Comparison of ENCODE assay signal across 17 cellular contexts in genomic region chr11:2122222-2122906, GRCh38. TPM values are rescaled to one million over a fixed set of nuclear protein-coding genes. Genes with fewer than 3 reads are reported as not detected.
DNase-seq lines count a peak whose midpoint lies in the region; ATAC-seq, FAIRE-seq and TF ChIP-seq lines count a peak whose summit lies in the region.
"Had no signal": no experiment of that assay in that cellular context is flagged by ENCODE, and none has a peak within 500 bp of the region (broad histone marks: within the 10 kb centered on the region; RNA-seq: fewer than 3 reads in every experiment).

No MANE protein-coding gene starts in this region.

- intact Hi-C loops in CD4-positive, alpha-beta memory T cell (cut with micrococcal nuclease): no loop called here

- no peak overlapping the region for H3K4me3 ChIP-seq in AG04450 (ENCODE audit: low read depth, low read length)
- H3K4me3 ChIP-seq in CD4-positive, alpha-beta memory T cell (ENCODE audit: low read length in 2 of 2): no peak overlapping the region

- ATAC-seq in GM21723 (IDR thresholded peaks at IDR 0.05; ENCODE audit: unreplicated experiment): no peak

- H3K36me3 Mint-ChIP-seq in chondrocyte (ENCODE audit: low read depth): peaks cover 3% of the 10 kb centered on the region
- peaks cover 2% of the 10 kb centered on the region for H3K36me3 Mint-ChIP-seq in mesothelial cell of epicardium
- no peaks in the 10 kb centered on the region for H3K36me3 Mint-ChIP-seq in CD4-positive, alpha-beta memory T cell
- H3K36me3 Mint-ChIP-seq: activated naive CD4-positive, alpha-beta T cell treated with anti-CD3 and anti-CD28 coated beads, Interleukin-2, amount 50 U/mL, for 72 hours had no signal

- TF ChIP-seq POLR2A in H54 (IDR thresholded peaks at IDR 0.05; ENCODE audit: low read depth, low read length): no peak

- no peak for FAIRE-seq in H54 (lab: Jason Lieb, UNC)
- FAIRE-seq: TTC549 had no signal

- H3K27me3 ChIP-seq in AG04450 (ENCODE audit: control insufficient read depth, insufficient read depth, low read length): no peaks in the 10 kb centered on the region
- H3K27me3 ChIP-seq in CD4-positive, alpha-beta memory T cell (ENCODE audit: insufficient read depth, low read length): no peaks in the 10 kb centered on the region

- H3K4me1 Mint-ChIP-seq in chondrocyte (ENCODE audit: low read depth) (peaks cover 26% of the 10 kb centered on the region), mesothelial cell of epicardium (peaks cover 27% of the 10 kb centered on the region)
- no peaks in the 10 kb centered on the region for H3K4me1 Mint-ChIP-seq in CD4-positive, alpha-beta memory T cell

- CTCF ChIA-PET in AG04450 (lab: Charles Lee) (no interaction called here), GM10248 (lab: Yijun Ruan, JAX) (interaction anchor here (1.3 kb wide), 1 partner anchor 29 kb away, joined by 4 read pairs; no protein-coding TSS in a partner anchor)
- CTCF ChIA-PET in CD4-positive, alpha-beta memory T cell (lab: Charles Lee; ENCODE audit: partially characterized antibody): no interaction called here

- no peak for TF ChIP-seq CTCF in AG04450 (IDR thresholded peaks at IDR 0.05; ENCODE audit: low read depth, low read length)
- TF ChIP-seq CTCF in chondrocyte (IDR thresholded peaks at IDR 0.05): peak; percentile 14
- no peak for TF ChIP-seq CTCF in mesothelial cell of epicardium (IDR thresholded peaks at IDR 0.05; ENCODE audit: unreplicated experiment)
- no peak for TF ChIP-seq CTCF in GM10248 (IDR thresholded peaks at IDR 0.05; ENCODE audit: control extremely low read depth, extremely low read depth, low read depth, missing control alignments)

- DNase-seq in AG04450 (ENCODE audit: low read depth, low spot score) (peak; percentile 8), HuH-7.5 (ENCODE audit: low spot score) (peak; percentile 67), chondrocyte (ENCODE audit: low spot score) (no peak), mesothelial cell of epicardium (ENCODE audit: low spot score in 2 of 2, unreplicated experiment in 2 of 2) (no peak), GM10248 (ENCODE audit: extremely low spot score) (no peak), H54 (ENCODE audit: insufficient read length, low spot score) (no peak)
- no peak for DNase-seq in CD4-positive, alpha-beta memory T cell
- DNase-seq: activated CD8-positive, alpha-beta memory T cell treated with anti-CD3 and anti-CD28 coated beads for 24 hours; AML-193; DND-41; NCI-H1436 treated with DMSO at 0.1 percent for 48 hours; NCI-H69 had no signal

- H3K27ac ChIP-seq in AG04450 (ENCODE audit: low read depth, low read length): peak overlapping the region; percentile 31
- H3K27ac ChIP-seq in CD4-positive, alpha-beta memory T cell (ENCODE audit: low read depth, low read length): no peak overlapping the region

- H3K4me3 Mint-ChIP-seq in chondrocyte (ENCODE audit: unreplicated experiment) (peak overlapping the region; percentile 42), mesothelial cell of epicardium (no peak overlapping the region)
- no peak overlapping the region for H3K4me3 Mint-ChIP-seq in CD4-positive, alpha-beta memory T cell
- H3K4me3 Mint-ChIP-seq: dendritic cell treated with granulocyte-macrophage colony-stimulating factor and Interleukin-4, amounts not matched to agents 40 ng/mL and 50 ng/mL, for 4 days had no signal

- POLR2A ChIA-PET in AG04450 (lab: Yijun Ruan, JAX): interaction anchor here (2.1 kb wide), 1 partner anchor 25 kb away, joined by 8 read pairs; no protein-coding TSS in a partner anchor
- POLR2A ChIA-PET in GM10248 (lab: Yijun Ruan, JAX): no interaction called here
- POLR2A ChIA-PET in CD4-positive, alpha-beta memory T cell (lab: Charles Lee; ENCODE audit: partially characterized antibody): no interaction called here

- H3K9me3 ChIP-seq in AG04450 (ENCODE audit: control insufficient read depth, insufficient read depth, low read length): no peaks in the 10 kb centered on the region; the same call in 1 of the 2 replicates
- H3K9me3 ChIP-seq in CD4-positive, alpha-beta memory T cell (ENCODE audit: control insufficient read depth in 1 of 2, low read length in 2 of 2): no peaks in the 10 kb centered on the region

- H3K27me3 Mint-ChIP-seq in chondrocyte (ENCODE audit: low read depth) (no peaks in the 10 kb centered on the region), mesothelial cell of epicardium (ENCODE audit: low read depth) (peaks cover 8% of the 10 kb centered on the region)
- H3K27me3 Mint-ChIP-seq in CD4-positive, alpha-beta memory T cell: peaks cover 19 to 23% of the 10 kb centered on the region in 2 donors

- no peaks in the 10 kb centered on the region for H3K4me1 ChIP-seq in CD4-positive, alpha-beta memory T cell (ENCODE audit: insufficient read depth, low read length)

- no peaks in the 10 kb centered on the region for H3K36me3 ChIP-seq in CD4-positive, alpha-beta memory T cell (ENCODE audit: insufficient read depth, low read length)

- H3K27ac Mint-ChIP-seq in chondrocyte (ENCODE audit: unreplicated experiment): peak overlapping the region; percentile 32
- H3K27ac Mint-ChIP-seq in mesothelial cell of epicardium: peak overlapping the region; percentile 85
- H3K27ac Mint-ChIP-seq in CD4-positive, alpha-beta memory T cell: no peak overlapping the region
- H3K27ac Mint-ChIP-seq: dendritic cell treated with granulocyte-macrophage colony-stimulating factor and Interleukin-4, amounts not matched to agents 40 ng/mL and 50 ng/mL, for 4 days had no signal

- H3K9me3 Mint-ChIP-seq in chondrocyte (ENCODE audit: low read depth) (peaks cover 4% of the 10 kb centered on the region), mesothelial cell of epicardium (peaks cover 12% of the 10 kb centered on the region)
- peaks cover 0 to 3% (median 0%) of the 10 kb centered on the region in 8 donors for H3K9me3 Mint-ChIP-seq in CD4-positive, alpha-beta memory T cell

RNA-seq across cellular contexts. Expression of gene IGF2, which starts 16.8 kb away (rescaled TPM):
- polyA plus RNA-seq in AG04450 (2011; rRNA removed): 16.6 and 30.8 TPM in 2 replicates
- polyA minus RNA-seq in AG04450 (2011; rRNA and poly(A)+ RNA removed): 38.9 and 48.3 TPM in 2 replicates
- total RNA-seq in chondrocyte (107 to 716 TPM (median 110 TPM) in 3 replicates), mesothelial cell of epicardium (3,009 to 3,275 TPM (median 3,171 TPM) in 3 replicates)
- not detected for total RNA-seq in CD4-positive, alpha-beta memory T cell
- not detected for polyA plus RNA-seq in CD4-positive, alpha-beta memory T cell

RNA-seq across cellular contexts. Expression of gene INS, which starts 38.6 kb away (rescaled TPM):
- not detected in 2 replicates for polyA plus RNA-seq in AG04450 (2011; rRNA removed)
- not detected in 2 replicates for polyA minus RNA-seq in AG04450 (2011; rRNA and poly(A)+ RNA removed)
- total RNA-seq in chondrocyte: not detected in 3 replicates
- not detected in 3 replicates for total RNA-seq in mesothelial cell of epicardium
- not detected for total RNA-seq in CD4-positive, alpha-beta memory T cell
- not detected for polyA plus RNA-seq in CD4-positive, alpha-beta memory T cell
- total RNA-seq: activated naive CD4-positive, alpha-beta T cell treated with anti-CD3 and anti-CD28 coated beads, Interleukin-2, amount 50 U/mL, for 72 hours; lower leg skin had no signal

RNA-seq across cellular contexts. Expression of gene TH, which starts 49.3 kb away (rescaled TPM):
- not detected in 2 replicates for polyA plus RNA-seq in AG04450 (2011; rRNA removed)
- polyA minus RNA-seq in AG04450 (2011; rRNA and poly(A)+ RNA removed): not detected in 2 replicates
- total RNA-seq in chondrocyte (not detected in 3 replicates), mesothelial cell of epicardium (0.77 to 1.4 TPM (median 1.1 TPM) in 3 replicates)
- total RNA-seq in CD4-positive, alpha-beta memory T cell: not detected
- not detected for polyA plus RNA-seq in CD4-positive, alpha-beta memory T cell
- total RNA-seq: activated naive CD4-positive, alpha-beta T cell treated with anti-CD3 and anti-CD28 coated beads, Interleukin-2, amount 50 U/mL, for 72 hours had no signal

Comparison
In these comparisons a context has a peak if more than half of its experiments do, and no peak if none do; other contexts are left out.
1. DNase-seq: peak in AG04450 (single experiment) and HuH-7.5 (single experiment); none in chondrocyte (single experiment), mesothelial cell of epicardium (0 of 2), GM10248 (single experiment), H54 (single experiment) and CD4-positive, alpha-beta memory T cell (0 of 5).
2. H3K27ac Mint-ChIP-seq: peak in chondrocyte (single experiment) and mesothelial cell of epicardium (single experiment); none in CD4-positive, alpha-beta memory T cell (0 of 7).
3. RNA of gene IGF2, which starts 16.8 kb away (total RNA-seq): 3,009 to 3,275 TPM in mesothelial cell of epicardium and 107 to 716 TPM in chondrocyte; not detected in CD4-positive, alpha-beta memory T cell; every median in the first group is over 10 times any median in the second.